9 cellular contexts compared by ENCODE assay signal in the genomic region with DNA sequence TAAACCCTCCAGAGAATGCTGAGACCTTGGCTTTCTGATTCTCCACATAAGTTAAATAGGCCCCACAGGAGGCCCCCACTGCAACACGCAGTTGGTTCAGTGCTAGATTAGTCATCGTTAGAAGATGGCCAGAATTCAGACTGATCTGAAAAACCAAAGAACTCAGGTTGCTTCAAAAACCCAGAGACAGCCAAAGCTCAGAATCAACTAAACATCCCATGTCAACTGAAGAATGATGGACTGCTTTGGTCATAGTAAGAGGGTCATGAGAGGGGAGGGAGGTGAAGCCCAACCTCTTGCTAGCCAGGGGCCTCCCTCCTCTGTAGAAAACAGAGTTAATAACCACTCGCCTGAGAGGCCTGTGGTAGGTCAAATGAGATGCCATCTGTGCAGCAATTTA.
DNase-seq lines count a peak whose midpoint lies in the region; ATAC-seq and TF ChIP-seq lines count a peak whose summit lies in the region.
"Had no signal": no experiment of that assay in that cellular context is flagged by ENCODE, and none has a peak within 500 bp of the region (broad histone marks: within the 10 kb centered on the region; RNA-seq: fewer than 3 reads in every experiment).

No MANE protein-coding gene starts in this region.

- H3F3A ChIP-seq in DOHH2 (ENCODE audit: control insufficient read depth, insufficient read depth), result peaks cover 42% of the 10 kb centered on the region

- H3K27ac ChIP-seq in DOHH2 (ENCODE audit: low read depth, low read length), result peak overlapping the region; percentile 97
- H3K27ac ChIP-seq in mesodermal cell (ENCODE audit: low read depth, low read length, severe bottlenecking), result peak overlapping the region; percentile 52
- H3K27ac ChIP-seq in ascending aorta, result no peak overlapping the region

- ATAC-seq in HG02610 (IDR thresholded peaks at IDR 0.05; ENCODE audit: unreplicated experiment), result peak; percentile 41
- ATAC-seq in activated B cell treated with CpG ODN at 0.5 μM for 24 hours (ENCODE audit: low read depth), result peak; percentile 42
- ATAC-seq in GM21717 (IDR thresholded peaks at IDR 0.05; ENCODE audit: unreplicated experiment), result no peak

- peak overlapping the region; percentile 42 for H3K4me3 Mint-ChIP-seq in activated B cell treated with CpG ODN at 0.5 μM for 24 hours

- H3K4me2 ChIP-seq in DOHH2 (ENCODE audit: low read length), result peak overlapping the region; percentile 89

- peaks cover 89% of the 10 kb centered on the region for H3K4me1 Mint-ChIP-seq in activated B cell treated with CpG ODN at 0.5 μM for 24 hours

- H3K36me3 Mint-ChIP-seq in activated B cell treated with CpG ODN at 0.5 μM for 24 hours (ENCODE audit: low read depth), result peaks cover 7% of the 10 kb centered on the region

- peak overlapping the region; percentile 72 for H3K4me3 ChIP-seq in DOHH2 (ENCODE audit: low read length)
- no peak overlapping the region for H3K4me3 ChIP-seq in mesodermal cell (ENCODE audit: extremely low read depth, insufficient read depth, low read length, poor library complexity, severe bottlenecking)
- H3K4me3 ChIP-seq in ascending aorta, result no peak overlapping the region

- CTCF ChIA-PET in activated B cell treated with CpG ODN at 0.5 μM for 24 hours (lab: Charles Lee), result no interaction called here

- H3K4me1 ChIP-seq in DOHH2 (ENCODE audit: control insufficient read depth, low read length) (peaks cover 99% of the 10 kb centered on the region), mesodermal cell (ENCODE audit: control insufficient read depth, insufficient read depth, low read length, poor library complexity, severe bottlenecking) (peaks cover 29% of the 10 kb centered on the region), ascending aorta (peaks cover 0 to 3% of the 10 kb centered on the region in 2 donors)

- H4K20me1 ChIP-seq in DOHH2 (ENCODE audit: control insufficient read depth, insufficient read depth, low read depth, low read length), result no peaks in the 10 kb centered on the region

- POLR2A ChIA-PET in activated B cell treated with CpG ODN at 0.5 μM for 24 hours (lab: Charles Lee), result interaction anchor here (1.1 kb wide), 1 partner anchor 33 kb away, joined by 3 read pairs; no protein-coding TSS in a partner anchor

- peak overlapping the region; percentile 82 for H3K27ac Mint-ChIP-seq in activated B cell treated with CpG ODN at 0.5 μM for 24 hours

- H3K27me3 ChIP-seq in DOHH2 (ENCODE audit: control insufficient read depth, low read length), result no peaks in the 10 kb centered on the region
- no peaks in the 10 kb centered on the region for H3K27me3 ChIP-seq in ascending aorta

- intact Hi-C loops in activated B cell treated with CpG ODN at 0.5 μM for 24 hours (cut with micrococcal nuclease) (loop anchor here (1.0 kb wide), 1 partner anchor 10 kb away; no protein-coding TSS in a partner anchor), posterior vena cava (cut with DNase I) (no loop called here), ascending aorta (cut with DNase I) (no loop called here)

- 57% methylated on average over 2 of the region's 3 CpGs; no CpG with 5 or more reads in 1 of the 2 experiments for WGBS in mesodermal cell (ENCODE audit: insufficient coverage in 2 of 2), 2 experiments

- TF ChIP-seq CTCF in DOHH2 (IDR thresholded peaks at IDR 0.05; ENCODE audit: low read depth, low read length, poor library complexity, severe bottlenecking), result no peak
- no peak for TF ChIP-seq CTCF in activated B cell treated with CpG ODN at 0.5 μM for 24 hours (IDR thresholded peaks at IDR 0.05)
- no peak for TF ChIP-seq CTCF in ascending aorta (IDR thresholded peaks at IDR 0.05)

- peaks cover 12% of the 10 kb centered on the region; the same call in 1 of the 2 replicates for H3K36me3 ChIP-seq in DOHH2 (ENCODE audit: control insufficient read depth, low read length)
- no peaks in the 10 kb centered on the region for H3K36me3 ChIP-seq in mesodermal cell (ENCODE audit: control insufficient read depth, insufficient read depth, low read length)
- H3K36me3 ChIP-seq in ascending aorta, result no peaks in the 10 kb centered on the region

- H3K27me3 Mint-ChIP-seq in activated B cell treated with CpG ODN at 0.5 μM for 24 hours, result no peaks in the 10 kb centered on the region

- H3K9me2 ChIP-seq in DOHH2 (replicated peaks; ENCODE audit: control insufficient read depth, low read length), result no peaks in the 10 kb centered on the region

- H3K9me3 ChIP-seq in DOHH2 (ENCODE audit: control insufficient read depth, insufficient read depth, low read length) (no peaks in the 10 kb centered on the region), mesodermal cell (ENCODE audit: control insufficient read depth, low read length) (no peaks in the 10 kb centered on the region), ascending aorta (no peaks in the 10 kb centered on the region)

- no peak for DNase-seq in activated B cell treated with CpG ODN at 0.5 μM for 24 hours
- no peak for DNase-seq in posterior vena cava (ENCODE audit: low spot score)
- DNase-seq in hepatic stellate cell (ENCODE audit: low spot score), result no peak
- DNase-seq in ascending aorta (ENCODE audit: low spot score in 2 of 2), result no peak
- DNase-seq: posterior cingulate gyrus had no signal

- no peaks in the 10 kb centered on the region for H3K9me3 Mint-ChIP-seq in activated B cell treated with CpG ODN at 0.5 μM for 24 hours

- peaks cover 95% of the 10 kb centered on the region for H3K79me2 ChIP-seq in DOHH2 (ENCODE audit: control insufficient read depth, low read length)

Comparison
In these comparisons a context has a peak if more than half of its experiments do, and no peak if none do; other contexts are left out.
1. H3K27ac ChIP-seq: peak in DOHH2 (single experiment) and mesodermal cell (single experiment); none in ascending aorta (0 of 2).